18 cellular contexts compared by ENCODE assay signal in the genomic region with DNA sequence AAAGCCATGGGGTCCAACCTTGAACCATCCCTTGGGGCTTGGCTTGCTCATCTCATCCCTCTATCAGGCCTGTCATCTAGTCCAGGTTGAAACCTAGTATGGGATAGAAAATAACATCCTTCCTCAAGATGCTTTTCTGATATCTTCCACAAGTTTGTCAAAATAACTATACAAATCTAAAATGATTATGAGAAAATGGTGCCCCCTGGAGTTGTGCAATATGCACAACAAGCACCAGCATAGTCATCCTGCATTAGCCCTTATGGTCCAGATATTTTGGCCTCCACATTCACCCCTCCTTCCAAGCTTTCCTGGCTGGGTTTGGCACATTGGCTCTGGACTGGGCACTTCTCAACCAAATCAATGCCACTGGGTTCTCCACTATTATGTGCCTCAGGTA.
"Had no signal": no experiment of that assay in that cellular context is flagged by ENCODE, and none has a peak within 500 bp of the region (broad histone marks: within the 10 kb centered on the region; RNA-seq: fewer than 3 reads in every experiment).

No MANE protein-coding gene starts in this region.

- H3K9me3 ChIP-seq: heart right ventricle, mucosa of descending colon, right atrium auricular region, tibial artery, uterus had no signal

- H3K9me3 Mint-ChIP-seq: stimulated activated naive B cell treated with anti-CD40 and anti-IgM and Interleukin-4, amounts not matched to agents 10 μg/mL and 1 μg/mL and 100 μg/mL, for 72 hours had no signal

- H3K27ac ChIP-seq: coronary artery, gastroesophageal sphincter, heart right ventricle, right atrium auricular region, tibial artery, uterus had no signal

- H3K4me1 Mint-ChIP-seq: activated naive CD8-positive, alpha-beta T cell treated with anti-CD3 and anti-CD28 coated beads, Interleukin-2, amount 10 ng/mL, durations not matched to agents 7 days and 5 days had no signal

- H3K27me3 ChIP-seq: gastroesophageal sphincter, right atrium auricular region, uterus had no signal

- H3K36me3 ChIP-seq: gastroesophageal sphincter, heart right ventricle, right atrium auricular region, tibial artery, uterus had no signal

- H3K36me3 Mint-ChIP-seq: activated naive CD8-positive, alpha-beta T cell treated with anti-CD3 and anti-CD28 coated beads, Interleukin-2, amount 10 ng/mL, durations not matched to agents 7 days and 5 days; brain; stimulated activated naive B cell treated with anti-CD40 and anti-IgM and Interleukin-4, amounts not matched to agents 10 μg/mL and 1 μg/mL and 100 μg/mL, for 72 hours had no signal

- H3K4me1 ChIP-seq: gastroesophageal sphincter, right atrium auricular region, tibial artery, uterus had no signal

- ATAC-seq: gastroesophageal sphincter; heart right ventricle; left colon; mucosa of descending colon; naive thymus-derived CD4-positive, alpha-beta T cell; stimulated activated naive B cell treated with anti-CD40 and anti-IgM and Interleukin-4, amounts not matched to agents 10 μg/mL and 1 μg/mL and 100 μg/mL, for 72 hours had no signal

- DNase-seq: activated CD4-positive, CD25-positive, alpha-beta regulatory T cell treated with anti-CD3 and anti-CD28 coated beads, Interleukin-2, amount 50 U/mL, for 72 hours; activated naive CD4-positive, alpha-beta T cell; activated naive CD8-positive, alpha-beta T cell treated with anti-CD3 and anti-CD28 coated beads, Interleukin-2, amount 10 ng/mL, durations not matched to agents 7 days and 5 days; activated T-cell treated with anti-CD3 and anti-CD28 coated beads for 4 hours; central memory CD4-positive, alpha-beta T cell; heart right ventricle; left colon; mucosa of descending colon; naive thymus-derived CD4-positive, alpha-beta T cell; stimulated activated CD4-positive, alpha-beta T cell treated with anti-CD3 and anti-CD28 coated beads, Interleukin-15, amount 100 ng/mL, for 24 hours; stimulated activated CD4-positive, alpha-beta T cell treated with anti-CD3 and anti-CD28 coated beads, Interleukin-4, amount 100 ng/mL, for 1 hour; stimulated activated naive B cell treated with anti-CD40 and anti-IgM and Interleukin-4, amounts not matched to agents 10 μg/mL and 1 μg/mL and 100 μg/mL, for 72 hours; tibial artery; uterus had no signal

- H3K4me3 Mint-ChIP-seq: activated naive CD8-positive, alpha-beta T cell treated with anti-CD3 and anti-CD28 coated beads, Interleukin-2, amount 10 ng/mL, durations not matched to agents 7 days and 5 days; brain; naive thymus-derived CD4-positive, alpha-beta T cell; stimulated activated naive B cell treated with anti-CD40 and anti-IgM and Interleukin-4, amounts not matched to agents 10 μg/mL and 1 μg/mL and 100 μg/mL, for 72 hours had no signal

- H3K4me3 ChIP-seq: coronary artery, gastroesophageal sphincter, heart right ventricle, mucosa of descending colon, right atrium auricular region, tibial artery, uterus had no signal

- H3K27ac Mint-ChIP-seq: activated naive CD8-positive, alpha-beta T cell treated with anti-CD3 and anti-CD28 coated beads, Interleukin-2, amount 10 ng/mL, durations not matched to agents 7 days and 5 days; brain; stimulated activated naive B cell treated with anti-CD40 and anti-IgM and Interleukin-4, amounts not matched to agents 10 μg/mL and 1 μg/mL and 100 μg/mL, for 72 hours had no signal
